Comparison of ENCODE assay signal across 7 cellular contexts in genomic region chrX:12753366-12753765, GRCh38.
"Had no signal": no experiment of that assay in that cellular context is flagged by ENCODE, and none has a peak within 500 bp of the region (broad histone marks: within the 10 kb centered on the region; RNA-seq: fewer than 3 reads in every experiment).

No MANE protein-coding gene starts in this region.

- H3K4me3 ChIP-seq: GM23248 had no signal

- ATAC-seq: HepG2 had no signal

- FAIRE-seq: HepG2 had no signal

- DNase-seq: GM23248, GOT3, H9, HCEC 1CT, KBM-7 had no signal

- H3K27ac ChIP-seq: GM23248, HL-60 had no signal
